12 cellular contexts compared by ENCODE assay signal in genomic region chr3:114464548-114464947, GRCh38.
DNase-seq lines count a peak whose midpoint lies in the region; ATAC-seq and TF ChIP-seq lines count a peak whose summit lies in the region.
"Had no signal": no experiment of that assay in that cellular context is flagged by ENCODE, and none has a peak within 500 bp of the region (broad histone marks: within the 10 kb centered on the region; RNA-seq: fewer than 3 reads in every experiment).

No MANE protein-coding gene starts in this region.

- DNase-seq in GM12864 (ENCODE audit: low read depth) (no peak), GM19238 (ENCODE audit: insufficient read length, low spot score) (peak; percentile 18), GDM1 (lab: John Stamatoyannopoulos, UW) (no peak), NCI-H526 treated with DMSO at 0.1 percent for 48 hours (lab: John Stamatoyannopoulos, UW) (no peak), mesenteric fat pad (ENCODE audit: low spot score) (no peak), NK-92 (lab: John Stamatoyannopoulos, UW; ENCODE audit: unreplicated experiment) (no peak)
- DNase-seq: mesenchymal stem cell had no signal

- ATAC-seq in HG02588 (IDR thresholded peaks at IDR 0.05; ENCODE audit: unreplicated experiment): peak; percentile 95
- ATAC-seq in HG03439 (IDR thresholded peaks at IDR 0.05; ENCODE audit: unreplicated experiment): peak; percentile 91
- ATAC-seq: sciatic nerve had no signal

- TF ChIP-seq CTCF in GM12864 (IDR thresholded peaks at IDR 0.05; ENCODE audit: low read depth, low read length, missing control alignments): peak; percentile 19

- H3K4me3 ChIP-seq in GM12864 (ENCODE audit: low read depth, low read length): no peak overlapping the region
- H3K4me3 ChIP-seq: breast epithelium, SK-N-MC had no signal
